In the genomic region with DNA sequence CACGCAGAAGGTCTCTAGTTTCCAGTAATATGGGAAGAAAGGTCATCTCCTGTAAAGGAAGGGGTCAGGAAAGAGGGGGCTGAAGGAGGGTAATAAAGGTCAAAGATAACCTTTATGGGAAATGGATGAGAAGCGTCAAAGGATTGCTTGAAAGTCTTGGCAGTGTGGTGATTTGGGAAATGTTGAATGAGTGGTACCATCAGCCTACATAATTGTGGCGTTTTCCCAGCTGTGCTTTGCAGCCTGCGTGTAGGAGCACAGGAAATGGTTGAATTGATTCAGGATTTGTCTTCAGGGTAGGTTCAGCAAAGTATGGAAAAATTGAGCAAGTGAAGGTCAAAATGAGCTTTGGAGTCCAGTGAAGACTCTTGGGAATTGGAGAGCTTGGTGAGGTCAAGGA, we compare ENCODE assay signal across 23 cellular contexts.
DNase-seq lines count a peak whose midpoint lies in the region; ATAC-seq, FAIRE-seq and TF ChIP-seq lines count a peak whose summit lies in the region.
"Had no signal": no experiment of that assay in that cellular context is flagged by ENCODE, and none has a peak within 500 bp of the region (broad histone marks: within the 10 kb centered on the region; RNA-seq: fewer than 3 reads in every experiment).

No MANE protein-coding gene starts in this region.

- no TSS peak for BruUV-seq in endothelial cell of umbilical vein (replicated peaks; lab: Mats Ljungman, UMichigan)

- H3K27me3 ChIP-seq in CD8-positive, alpha-beta T cell (ENCODE audit: insufficient read depth, low read length): no peaks in the 10 kb centered on the region
- H3K27me3 ChIP-seq in endothelial cell of umbilical vein (ENCODE audit: control insufficient read depth in 2 of 2, insufficient read depth in 2 of 2, low read length in 2 of 2): peaks cover 0 to 5% of the 10 kb centered on the region in 2 experiments
- H3K27me3 ChIP-seq: esophagus muscularis mucosa, neural progenitor cell, tibial nerve had no signal

- no peak overlapping the region for H3K9ac ChIP-seq in endothelial cell of umbilical vein (replicated peaks; ENCODE audit: extremely low read depth, insufficient read depth, low read length)
- H3K9ac ChIP-seq: KMS-11, neural progenitor cell had no signal

- H3K27ac Mint-ChIP-seq in CD8-positive, alpha-beta T cell: peak overlapping the region; percentile 91
- peak overlapping the region; percentile 65 to 80 for H3K27ac Mint-ChIP-seq in T-cell
- peak overlapping the region; percentile 26 for H3K27ac Mint-ChIP-seq in nephron progenitor cell
- H3K27ac Mint-ChIP-seq: activated T-helper 2 cell treated with anti-CD3 and anti-CD28 coated beads, Interferon-gamma antibody, Interleukin-2, Interleukin-4, amounts not matched to agents 10 μg/mL and 5 μg/mL and 100 μg/mL, durations not matched to agents 14 hours and 24 hours and 36 hours; neural progenitor cell had no signal

- H3K27ac ChIP-seq in CD8-positive, alpha-beta T cell (ENCODE audit: low read depth, low read length): no peak overlapping the region
- H3K27ac ChIP-seq in endothelial cell of umbilical vein (ENCODE audit: insufficient read depth, low read depth, low read length): no peak overlapping the region
- H3K27ac ChIP-seq: esophagus muscularis mucosa, KMS-11, neural progenitor cell, tibial nerve had no signal

- no peaks in the 10 kb centered on the region for H3K27me3 Mint-ChIP-seq in CD8-positive, alpha-beta T cell (ENCODE audit: low read depth)
- no peaks in the 10 kb centered on the region for H3K27me3 Mint-ChIP-seq in T-cell
- peaks cover 14% of the 10 kb centered on the region for H3K27me3 Mint-ChIP-seq in nephron progenitor cell (ENCODE audit: low read depth, poor library complexity)

- no peaks in the 10 kb centered on the region for H3K9me1 ChIP-seq in endothelial cell of umbilical vein (replicated peaks; ENCODE audit: control insufficient read depth, extremely low read depth, insufficient read depth, low read length)

- no peak for TF ChIP-seq CTCF in CD8-positive, alpha-beta T cell (IDR thresholded peaks at IDR 0.05)
- TF ChIP-seq CTCF in endothelial cell of umbilical vein (IDR thresholded peaks at IDR 0.05; ENCODE audit: extremely low read depth in 1 of 2, insufficient read depth in 1 of 2, low read depth in 1 of 2, low read length in 2 of 2) (no peak), nephron progenitor cell (IDR thresholded peaks at IDR 0.05) (no peak)

- peaks cover 37% of the 10 kb centered on the region for H3K4me1 Mint-ChIP-seq in CD8-positive, alpha-beta T cell (ENCODE audit: low read depth)
- H3K4me1 Mint-ChIP-seq in T-cell (peaks cover 28 to 36% (median 35%) of the 10 kb centered on the region in 3 donors), nephron progenitor cell (peaks cover 32% of the 10 kb centered on the region)

- H3K9me3 ChIP-seq in CD8-positive, alpha-beta T cell (ENCODE audit: low read length): no peaks in the 10 kb centered on the region
- H3K9me3 ChIP-seq in endothelial cell of umbilical vein (replicated peaks; ENCODE audit: control insufficient read depth, insufficient read depth, low read length): no peaks in the 10 kb centered on the region
- H3K9me3 ChIP-seq: esophagus muscularis mucosa, tibial nerve had no signal

- CTCF ChIA-PET in CD8-positive, alpha-beta T cell (lab: Charles Lee): interaction anchor here (0.9 to 5.7 kb wide), 4 partner anchors 126 to 259 kb away, joined by 3 to 96 read pairs (median 7); no protein-coding TSS in a partner anchor
- CTCF ChIA-PET in T-cell (lab: Charles Lee) (interaction anchor here in 1 of 2 donors (1.7 to 1.8 kb wide), 2 partner anchors 225 to 242 kb away, joined by 6 read pairs; partner anchors contain the start of gene PITPNC1), endothelial cell of umbilical vein (lab: Charles Lee) (interaction anchor here (1.1 to 7.3 kb wide), 7 partner anchors 22 to 226 kb away, joined by 3 to 68 read pairs (median 5); partner anchors contain the start of gene PITPNC1)

- no peak overlapping the region for H2AFZ ChIP-seq in endothelial cell of umbilical vein (ENCODE audit: low read depth, low read length)
- H2AFZ ChIP-seq: neural progenitor cell had no signal

- intact Hi-C loops in CD8-positive, alpha-beta T cell (cut with DNase I, micrococcal nuclease): loop anchor here (2.0 to 5.0 kb wide), 2 partner anchors 120 to 123 kb away; no protein-coding TSS in a partner anchor
- intact Hi-C loops in endothelial cell of umbilical vein (cut with micrococcal nuclease): loop anchor here (2.0 kb wide), 1 partner anchor 127 kb away; no protein-coding TSS in a partner anchor

- peaks cover 29% of the 10 kb centered on the region for H3K36me3 Mint-ChIP-seq in CD8-positive, alpha-beta T cell
- peaks cover 24% of the 10 kb centered on the region for H3K36me3 Mint-ChIP-seq in T-cell
- H3K36me3 Mint-ChIP-seq in nephron progenitor cell (ENCODE audit: low read depth): peaks cover 24% of the 10 kb centered on the region

- H3K4me3 Mint-ChIP-seq in CD8-positive, alpha-beta T cell: no peak overlapping the region
- no peak overlapping the region for H3K4me3 Mint-ChIP-seq in T-cell
- H3K4me3 Mint-ChIP-seq in nephron progenitor cell: no peak overlapping the region
- H3K4me3 Mint-ChIP-seq: neural progenitor cell had no signal

- no peak for FAIRE-seq in endothelial cell of umbilical vein (lab: Jason Lieb, UNC)
- FAIRE-seq: bronchial epithelial cell, GM12891, RCC 7860 had no signal

- no peak overlapping the region for H3K4me2 ChIP-seq in endothelial cell of umbilical vein (ENCODE audit: insufficient read depth, low read length)
- H3K4me2 ChIP-seq: KMS-11, neural progenitor cell had no signal

- peaks cover 4% of the 10 kb centered on the region for H3K36me3 ChIP-seq in CD8-positive, alpha-beta T cell (ENCODE audit: insufficient read depth, low read length)
- H3K36me3 ChIP-seq in endothelial cell of umbilical vein (ENCODE audit: control insufficient read depth in 2 of 2, extremely low read depth in 1 of 2, insufficient read depth in 2 of 2, low read length in 2 of 2): no peaks in the 10 kb centered on the region
- H3K36me3 ChIP-seq: esophagus muscularis mucosa, neural progenitor cell, tibial nerve had no signal

- H4K20me1 ChIP-seq in endothelial cell of umbilical vein (replicated peaks; ENCODE audit: control insufficient read depth, extremely low read depth, insufficient read depth, low read length): no peaks in the 10 kb centered on the region

- H3K4me1 ChIP-seq in CD8-positive, alpha-beta T cell (ENCODE audit: insufficient read depth, low read length): no peaks in the 10 kb centered on the region
- peaks cover 3% of the 10 kb centered on the region for H3K4me1 ChIP-seq in endothelial cell of umbilical vein (ENCODE audit: control insufficient read depth, extremely low read depth, insufficient read depth, low read length)
- H3K4me1 ChIP-seq: neural progenitor cell had no signal

- no peaks in the 10 kb centered on the region for H3K9me3 Mint-ChIP-seq in CD8-positive, alpha-beta T cell
- H3K9me3 Mint-ChIP-seq in T-cell: no peaks in the 10 kb centered on the region
- peaks cover 26% of the 10 kb centered on the region for H3K9me3 Mint-ChIP-seq in nephron progenitor cell
- H3K9me3 Mint-ChIP-seq: activated T-helper 2 cell treated with anti-CD3 and anti-CD28 coated beads, Interferon-gamma antibody, Interleukin-2, Interleukin-4, amounts not matched to agents 10 μg/mL and 5 μg/mL and 100 μg/mL, durations not matched to agents 14 hours and 24 hours and 36 hours had no signal

- no peak for TF ChIP-seq POLR2A in endothelial cell of umbilical vein (IDR thresholded peaks at IDR 0.05; ENCODE audit: low read depth, low read length)

- ATAC-seq in CD8-positive, alpha-beta T cell: no peak
- no peak for ATAC-seq in T-cell (replicated peaks in 1 of 4)
- ATAC-seq: SK-N-SH treated with all-trans-retinoic acid at 6 μM for 48 hours had no signal

- dilution Hi-C loops in endothelial cell of umbilical vein (cut with MboI; ENCODE audit: extremely low pct_ligation_motif_present, low sequenced_read_pairs): no loop called here

- DNase-seq in CD8-positive, alpha-beta T cell: no peak
- DNase-seq in T-cell (no peak), endothelial cell of umbilical vein (ENCODE audit: low read depth, low spot score) (peak; percentile 56), nephron progenitor cell (no peak), epidermal melanocyte (ENCODE audit: insufficient read length, low spot score) (no peak), SHP77 treated with DMSO at 0.1 percent for 48 hours (lab: John Stamatoyannopoulos, UW) (no peak), NCI-H2171 (lab: John Stamatoyannopoulos, UW) (no peak)
- DNase-seq: activated CD4-positive, CD25-positive, alpha-beta regulatory T cell; amniotic stem cell; H7; NCI-H2029; NCI-H446 treated with DMSO at 0.1 percent for 48 hours; stimulated activated naive CD4-positive, alpha-beta T cell; T-helper 9 cell had no signal

- POLR2A ChIA-PET in CD8-positive, alpha-beta T cell (lab: Charles Lee): interaction anchor here (0.7 to 1.5 kb wide), 3 partner anchors 9 to 234 kb away, joined by 3 to 7 read pairs (median 5); no protein-coding TSS in a partner anchor
- POLR2A ChIA-PET in T-cell (lab: Charles Lee): no interaction called here
- POLR2A ChIA-PET in endothelial cell of umbilical vein (lab: Charles Lee): no interaction called here

- H3K79me2 ChIP-seq in endothelial cell of umbilical vein (ENCODE audit: control insufficient read depth, insufficient read depth, low read length): no peaks in the 10 kb centered on the region

- no peak overlapping the region for H3K4me3 ChIP-seq in CD8-positive, alpha-beta T cell (ENCODE audit: low read depth, low read length)
- no peak overlapping the region for H3K4me3 ChIP-seq in endothelial cell of umbilical vein (replicated peaks in 1 of 3; ENCODE audit: insufficient read depth in 1 of 3, low read depth in 1 of 3, low read length in 3 of 3)
- H3K4me3 ChIP-seq: esophagus muscularis mucosa, neural progenitor cell, tibial nerve had no signal

TF ChIP-seq in endothelial cell of umbilical vein, 7 proteins besides CTCF, POLR2A, EP300 and RAD21:
- no peak for TF ChIP-seq MYC (IDR thresholded peaks at IDR 0.05; ENCODE audit: low read depth, low read length)
- TF ChIP-seq POLR2AphosphoS5 (IDR thresholded peaks at IDR 0.05; ENCODE audit: insufficient read depth, low read depth, low read length): no peak
- TF ChIP-seq JUN (IDR thresholded peaks at IDR 0.05; ENCODE audit: borderline replicate concordance, insufficient read depth, insufficient read length, low read depth): no peak
- no peak for TF ChIP-seq MAX (IDR thresholded peaks at IDR 0.05; ENCODE audit: insufficient read depth, insufficient read length)
- TF ChIP-seq EZH2 (IDR thresholded peaks at IDR 0.05; ENCODE audit: borderline replicate concordance, low read depth, low read length, severe bottlenecking): no peak
- no peak for TF ChIP-seq FOS (IDR thresholded peaks at IDR 0.05; ENCODE audit: borderline replicate concordance, insufficient read depth, low read length)
- no peak for TF ChIP-seq GATA2 (IDR thresholded peaks at IDR 0.05; ENCODE audit: insufficient read depth, insufficient read length, low read depth, low read length)

Comparison
In these comparisons a context has a peak if more than half of its experiments do, and no peak if none do; other contexts are left out.
1. H3K27ac Mint-ChIP-seq: peak in every context shown above with its lines; median percentile 91 in CD8-positive, alpha-beta T cell; 72 in T-cell; 26 in nephron progenitor cell.